Comparison of ENCODE assay signal across 11 cellular contexts in the genomic region with DNA sequence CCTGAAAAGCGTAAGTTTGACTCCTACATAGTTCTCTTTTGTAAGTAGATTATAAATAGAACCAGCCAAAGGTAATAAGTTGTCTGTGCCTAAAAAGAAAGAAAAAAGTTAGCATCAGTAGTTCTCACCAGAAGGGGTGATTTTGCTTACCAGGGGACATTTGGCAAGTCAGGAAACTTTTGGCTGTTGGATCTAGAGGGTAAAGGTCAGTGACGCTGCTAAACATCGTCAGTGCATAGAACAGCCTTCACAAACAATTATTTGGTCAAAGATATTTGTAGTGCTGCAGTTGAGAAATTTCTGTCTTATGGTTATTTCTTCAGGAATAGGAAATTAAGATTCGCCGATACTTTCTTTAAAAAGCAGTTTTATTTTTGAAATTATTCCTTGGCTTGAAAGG. TPM values are rescaled to one million over a fixed set of nuclear protein-coding genes. Genes with fewer than 3 reads are reported as not detected.
A peak's percentile ranks its signal among the peaks of the same experiment; 100 is the strongest.
DNase-seq lines count a peak whose midpoint lies in the region; ATAC-seq and TF ChIP-seq lines count a peak whose summit lies in the region.
"Had no signal": no experiment of that assay in that cellular context is flagged by ENCODE, and none has a peak within 500 bp of the region (broad histone marks: within the 10 kb centered on the region; RNA-seq: fewer than 3 reads in every experiment).

No MANE protein-coding gene starts in this region.

- DNase-seq in AG09309 (ENCODE audit: low read depth) (no peak), HAP-1 (ENCODE audit: low spot score in 2 of 2) (no peak), astrocyte of the spinal cord (ENCODE audit: low read depth, low spot score) (no peak), mesenchymal stem cell (peak; percentile 73), NCI-H2171 treated with DMSO at 0.1 percent for 48 hours (lab: John Stamatoyannopoulos, UW) (no peak), GM13977 (ENCODE audit: low spot score) (no peak)
- DNase-seq in central memory CD4-positive, alpha-beta T cell: no peak
- DNase-seq in activated naive CD4-positive, alpha-beta T cell treated with anti-CD3 and anti-CD28 coated beads, Interleukin-2, amount 50 U/mL, for 72 hours (ENCODE audit: low spot score in 2 of 2): no peak
- DNase-seq: activated naive CD8-positive, alpha-beta T cell treated with anti-CD3 and anti-CD28 coated beads, Interleukin-2, amount 10 ng/mL, durations not matched to agents 7 days and 5 days; hypothalamus; Right ventricle myocardium superior had no signal

- no peak overlapping the region for H2BK120ac ChIP-seq in mesenchymal stem cell (ENCODE audit: low read depth, low read length)

- peak overlapping the region; percentile 98 for H3K9ac ChIP-seq in mesenchymal stem cell (ENCODE audit: low read length)

- H4K8ac ChIP-seq in mesenchymal stem cell (ENCODE audit: low read length): no peak overlapping the region

- no peaks in the 10 kb centered on the region for H3K9me3 Mint-ChIP-seq in activated naive CD4-positive, alpha-beta T cell treated with anti-CD3 and anti-CD28 coated beads, Interleukin-2, amount 50 U/mL, for 72 hours
- H3K9me3 Mint-ChIP-seq: activated naive CD8-positive, alpha-beta T cell treated with anti-CD3 and anti-CD28 coated beads, Interleukin-2, amount 10 ng/mL, durations not matched to agents 7 days and 5 days had no signal

- H3K4me3 ChIP-seq in AG09309 (ENCODE audit: control insufficient read depth, low read depth, low read length) (peak overlapping the region; percentile 24), HAP-1 (peak overlapping the region; percentile 89), astrocyte of the spinal cord (ENCODE audit: low read depth, low read length) (peak overlapping the region; percentile 100), mesenchymal stem cell (ENCODE audit: insufficient read depth in 1 of 2, low read depth in 1 of 2, low read length in 2 of 2) (peak overlapping the region in 1 of 2 experiments; percentile 95)

- no peak overlapping the region for H2AK5ac ChIP-seq in mesenchymal stem cell (ENCODE audit: low read length, severe bottlenecking)

- no peak overlapping the region for H3K27ac ChIP-seq in mesenchymal stem cell (ENCODE audit: low read length, poor library complexity, severe bottlenecking)

- H2AFZ ChIP-seq in mesenchymal stem cell (ENCODE audit: low read depth, low read length): no peak overlapping the region

- H3K4ac ChIP-seq in mesenchymal stem cell (ENCODE audit: low read depth in 1 of 2, low read length in 2 of 2): no peak overlapping the region

- no peak overlapping the region for H2BK5ac ChIP-seq in mesenchymal stem cell (ENCODE audit: low read depth, low read length, poor library complexity, severe bottlenecking)

- H4K91ac ChIP-seq in mesenchymal stem cell (ENCODE audit: low read length): no peak overlapping the region

- ATAC-seq in activated naive CD4-positive, alpha-beta T cell treated with anti-CD3 and anti-CD28 coated beads, Interleukin-2, amount 50 U/mL, for 72 hours: no peak

- H3K36me3 Mint-ChIP-seq in activated naive CD4-positive, alpha-beta T cell treated with anti-CD3 and anti-CD28 coated beads, Interleukin-2, amount 50 U/mL, for 72 hours: peaks cover 10 to 14% of the 10 kb centered on the region in 2 donors

- no peak overlapping the region for H3K23ac ChIP-seq in mesenchymal stem cell (ENCODE audit: low read length in 2 of 2)

- H3K4me2 ChIP-seq in mesenchymal stem cell (ENCODE audit: low read length, poor library complexity, severe bottlenecking): peak overlapping the region; percentile 49

- H2BK12ac ChIP-seq in mesenchymal stem cell (ENCODE audit: low read length in 2 of 2): no peak overlapping the region

- WGBS in mesenchymal stem cell: 74% methylated on average over 4 of the region's 5 CpGs

- H3K4me1 ChIP-seq in HAP-1 (peaks cover 13% of the 10 kb centered on the region), mesenchymal stem cell (ENCODE audit: control insufficient read depth, insufficient read depth, low read depth, low read length) (no peaks in the 10 kb centered on the region)

- H3K18ac ChIP-seq in mesenchymal stem cell (ENCODE audit: low read depth in 1 of 2, low read length in 2 of 2): no peak overlapping the region

- H3K27ac Mint-ChIP-seq in activated naive CD4-positive, alpha-beta T cell treated with anti-CD3 and anti-CD28 coated beads, Interleukin-2, amount 50 U/mL, for 72 hours: no peak overlapping the region
- H3K27ac Mint-ChIP-seq: activated naive CD8-positive, alpha-beta T cell treated with anti-CD3 and anti-CD28 coated beads, Interleukin-2, amount 10 ng/mL, durations not matched to agents 7 days and 5 days had no signal

- H3K36me3 ChIP-seq in HAP-1 (replicated peaks): peaks cover 11% of the 10 kb centered on the region
- peaks cover 5 to 29% of the 10 kb centered on the region in 2 experiments for H3K36me3 ChIP-seq in mesenchymal stem cell (ENCODE audit: control insufficient read depth in 1 of 2, insufficient read depth in 2 of 2, low read depth in 1 of 2, low read length in 2 of 2)

- H3K79me1 ChIP-seq in mesenchymal stem cell (replicated peaks; ENCODE audit: low read length, poor library complexity, severe bottlenecking): peaks cover 8% of the 10 kb centered on the region

- H3K14ac ChIP-seq in mesenchymal stem cell (ENCODE audit: low read length in 2 of 2): no peak overlapping the region

- H3K9me3 ChIP-seq in HAP-1 (no peaks in the 10 kb centered on the region), mesenchymal stem cell (ENCODE audit: control insufficient read depth, low read length) (no peaks in the 10 kb centered on the region)

- no peak overlapping the region for H2BK15ac ChIP-seq in mesenchymal stem cell (ENCODE audit: low read depth, poor library complexity, severe bottlenecking)

- in situ Hi-C loops in HAP-1 (cut with MboI; ENCODE audit: low sequenced_read_pairs): loop anchor here (5.0 kb wide), 1 partner anchor 152 kb away; a partner anchor contains a TSS
- in situ Hi-C loops in astrocyte of the spinal cord (cut with HindIII; ENCODE audit: low sequenced_read_pairs): no loop called here
- in situ Hi-C loops in GM13977 (cut with MboI; ENCODE audit: low pct_unique_long_range_greater_than_20kb, low sequenced_read_pairs, unreplicated experiment): no loop called here

- TF ChIP-seq CTCF in AG09309 (IDR thresholded peaks at IDR 0.05; ENCODE audit: control insufficient read depth, insufficient read depth, low read depth, low read length, missing control alignments): no peak
- TF ChIP-seq CTCF in astrocyte of the spinal cord (IDR thresholded peaks at IDR 0.05; ENCODE audit: low read depth, low read length): no peak
- TF ChIP-seq CTCF in GM13977 (IDR thresholded peaks at IDR 0.05; ENCODE audit: extremely low read depth, insufficient read depth, missing control alignments): no peak

- H3K27me3 ChIP-seq in HAP-1 (ENCODE audit: low read depth): no peaks in the 10 kb centered on the region
- no peaks in the 10 kb centered on the region for H3K27me3 ChIP-seq in mesenchymal stem cell (ENCODE audit: control insufficient read depth in 1 of 2, insufficient read depth in 1 of 2, low read length in 2 of 2)

RNA-seq across cellular contexts. Expression of a gene that starts 2.0 kb away (rescaled TPM):
- 14.2 TPM for polyA plus RNA-seq in mesenchymal stem cell (2013, experiment 1 of 2)
- polyA plus RNA-seq in mesenchymal stem cell (2013, experiment 2 of 2): 13.5 TPM
- 10 to 100 TPM; 15.4 to 18.8 TPM for total RNA-seq in activated naive CD4-positive, alpha-beta T cell treated with anti-CD3 and anti-CD28 coated beads, Interleukin-2, amount 50 U/mL, for 72 hours
